ENCODE assay signal across 6 cellular contexts in the genomic region with DNA sequence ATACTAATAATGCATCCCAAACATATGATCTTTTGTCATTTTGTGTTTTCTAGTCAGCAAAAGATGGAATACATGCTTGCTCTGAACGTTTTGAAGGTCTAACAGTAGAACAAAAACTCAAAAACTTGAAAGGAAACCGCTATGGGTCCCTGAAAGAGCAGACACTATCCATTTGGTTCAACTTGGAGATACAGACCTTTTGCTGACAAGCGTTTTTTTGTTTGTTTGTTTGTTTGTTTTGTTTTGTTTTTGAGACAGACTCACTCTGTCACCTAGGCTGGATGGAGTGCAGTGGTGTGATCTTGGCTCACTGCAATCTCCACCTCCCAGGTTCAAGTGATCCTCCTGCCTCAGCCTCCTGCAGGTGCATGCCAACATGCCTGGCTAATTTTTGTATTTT.
"Had no signal": no experiment of that assay in that cellular context is flagged by ENCODE, and none has a peak within 500 bp of the region (broad histone marks: within the 10 kb centered on the region; RNA-seq: fewer than 3 reads in every experiment).

No MANE protein-coding gene starts in this region.

- H3K9ac ChIP-seq: KMS-11 had no signal

- H3K4me2 ChIP-seq: KMS-11 had no signal

- H3K27ac ChIP-seq: HL-60, KMS-11 had no signal

- FAIRE-seq: HTR-8/SVneo had no signal

- DNase-seq: IMR-90, KBM-7, KG1 had no signal
